ENCODE assay signal across 8 cellular contexts in the genomic region with DNA sequence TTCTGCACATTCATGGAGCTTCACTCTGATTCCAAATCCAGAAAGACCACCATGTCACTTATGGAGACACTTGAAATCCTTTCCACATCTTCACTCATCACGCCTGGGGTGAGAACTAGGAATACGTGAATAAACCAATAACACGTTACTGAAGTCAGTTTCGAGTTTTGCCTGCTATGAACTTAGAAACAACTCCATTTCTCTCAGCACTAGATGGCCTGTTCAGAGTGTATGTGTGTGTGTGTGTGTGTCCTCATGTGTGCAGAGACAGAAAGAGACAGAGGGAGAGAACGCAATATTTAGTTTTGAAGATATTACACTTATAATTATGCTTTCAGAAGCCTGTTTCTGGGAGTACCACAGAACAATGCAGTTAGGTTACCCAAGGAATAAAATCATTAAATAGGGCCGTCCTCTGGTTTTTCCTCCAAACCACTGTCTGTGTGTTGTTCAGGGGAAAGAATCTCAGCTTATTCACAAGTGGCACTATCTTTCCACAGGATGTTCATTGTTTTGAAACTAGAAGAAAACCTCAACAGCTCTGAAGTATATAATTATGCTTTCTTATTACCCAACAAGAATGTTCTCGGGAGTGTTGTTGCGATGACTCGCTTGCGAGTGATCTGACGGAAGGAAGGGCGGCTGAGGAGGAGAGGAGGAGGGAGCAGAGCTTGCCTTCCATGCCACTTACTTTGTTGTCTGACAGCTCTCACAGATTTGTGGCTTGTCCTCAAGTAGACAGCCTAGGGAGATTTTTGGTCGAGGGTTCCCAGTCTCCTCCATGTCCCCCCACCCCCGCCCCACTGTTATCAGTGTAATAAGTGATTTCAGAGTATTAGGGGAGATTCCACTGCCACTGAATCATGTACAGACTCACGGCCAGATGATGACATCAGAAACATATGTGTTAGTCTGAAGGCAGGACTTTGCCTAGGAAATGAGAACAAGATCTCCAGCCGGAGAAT.
DNase-seq lines count a peak whose midpoint lies in the region; ATAC-seq and TF ChIP-seq lines count a peak whose summit lies in the region.

No MANE protein-coding gene starts in this region.

- H3K36me3 ChIP-seq in Peyer's patch: no peaks in the 10 kb centered on the region

- H3K9me3 ChIP-seq in Peyer's patch: no peaks in the 10 kb centered on the region

- intact Hi-C loops in Right ventricle myocardium superior (cut with DNase I): no loop called here

- peak overlapping the region; percentile 26 to 62 (median 60) for H3K27ac ChIP-seq in Peyer's patch

- no peak for TF ChIP-seq CTCF in Peyer's patch (IDR thresholded peaks at IDR 0.05)
- no peak for TF ChIP-seq CTCF in GM20000 (IDR thresholded peaks at IDR 0.05; ENCODE audit: extremely low read depth, missing control alignments)

- H3K27me3 ChIP-seq in Peyer's patch: no peaks in the 10 kb centered on the region

- no peaks in the 10 kb centered on the region for H3K4me1 ChIP-seq in Peyer's patch

- TF ChIP-seq POLR2A in Peyer's patch (IDR thresholded peaks at IDR 0.05): no peak

- peak; percentile 88 for ATAC-seq in Right ventricle myocardium superior (ENCODE audit: poor library complexity)
- no peak for ATAC-seq in GM19452 (IDR thresholded peaks at IDR 0.05; ENCODE audit: unreplicated experiment)
- ATAC-seq in HG03025 (IDR thresholded peaks at IDR 0.05; ENCODE audit: low FRiP score, unreplicated experiment): no peak

- no peak overlapping the region for H3K4me3 ChIP-seq in Peyer's patch

- DNase-seq in CD1c-positive myeloid dendritic cell (ENCODE audit: extremely low spot score) (peak; percentile 58), Peyer's patch (peak in 2 of 3 donors; percentile 41 to 66), Right ventricle myocardium superior (peak; percentile 63), GM20000 (ENCODE audit: low spot score) (no peak)
- DNase-seq in activated effector memory CD4-positive, alpha-beta T cell treated with Interleukin-2 at 50 U/mL for 16 hours: peak; percentile 43
- DNase-seq in stimulated activated CD4-positive, alpha-beta T cell treated with anti-CD3 and anti-CD28 coated beads, Interleukin-12 subunit alpha, Interleukin-12 subunit beta, amount 100 ng/mL, for 4 hours: peak; percentile 50
